ENCODE assay signal across 12 cellular contexts in the genomic region with DNA sequence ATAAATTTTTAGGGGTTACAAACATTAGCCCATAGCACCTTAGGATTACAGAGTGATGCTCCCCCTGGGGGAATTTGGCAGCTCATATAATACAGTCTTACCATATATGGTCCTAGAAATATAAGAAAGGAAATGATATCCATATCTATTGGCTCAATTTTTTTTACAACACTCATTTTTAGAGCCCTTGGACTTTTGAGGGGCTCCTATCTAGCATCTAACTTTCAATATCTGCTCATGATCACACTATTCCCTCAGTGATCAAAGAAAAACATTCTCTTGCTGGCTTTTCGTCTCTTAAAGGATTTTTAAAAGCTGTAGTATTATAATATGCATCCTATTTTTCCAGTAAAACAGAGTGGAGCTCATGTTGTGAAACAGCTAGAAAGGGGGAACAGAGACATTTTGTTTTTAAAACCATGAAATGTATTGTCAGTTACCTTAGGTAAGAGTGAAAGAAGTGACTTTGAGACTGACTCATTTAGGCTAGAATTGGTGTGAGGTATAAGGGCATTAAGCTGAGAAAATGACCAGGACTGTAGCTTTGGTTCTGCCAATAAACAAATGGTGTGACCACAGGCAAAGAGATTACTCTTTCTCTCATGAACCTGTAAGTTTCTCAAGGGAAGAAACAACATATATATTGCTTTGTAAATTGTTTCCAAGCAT.
DNase-seq lines count a peak whose midpoint lies in the region; ATAC-seq and TF ChIP-seq lines count a peak whose summit lies in the region.
"Had no signal": no experiment of that assay in that cellular context is flagged by ENCODE, and none has a peak within 500 bp of the region (broad histone marks: within the 10 kb centered on the region; RNA-seq: fewer than 3 reads in every experiment).

No MANE protein-coding gene starts in this region.

- ATAC-seq in GM18861 (IDR thresholded peaks at IDR 0.05; ENCODE audit: unreplicated experiment) (peak; percentile 58), GM21737 (IDR thresholded peaks at IDR 0.05; ENCODE audit: unreplicated experiment) (peak; percentile 34), HG03432 (IDR thresholded peaks at IDR 0.05; ENCODE audit: unreplicated experiment) (peak; percentile 73)
- ATAC-seq: Right ventricle myocardium inferior had no signal

- H3K36me3 Mint-ChIP-seq in mesothelial cell of epicardium = peaks cover 9% of the 10 kb centered on the region

- no peaks in the 10 kb centered on the region for H3K27me3 Mint-ChIP-seq in mesothelial cell of epicardium (ENCODE audit: low read depth)

- no peak overlapping the region for H3K27ac Mint-ChIP-seq in mesothelial cell of epicardium

- no peak overlapping the region for H3K4me3 Mint-ChIP-seq in mesothelial cell of epicardium
- H3K4me3 Mint-ChIP-seq: nephron had no signal

- peak; percentile 59 for DNase-seq in CD1c-positive myeloid dendritic cell (ENCODE audit: extremely low spot score)
- DNase-seq in NCI-H748 treated with DMSO at 0.1 percent for 48 hours (lab: John Stamatoyannopoulos, UW) = no peak
- no peak for DNase-seq in GM03348 (ENCODE audit: low spot score)
- no peak for DNase-seq in mesothelial cell of epicardium (ENCODE audit: low spot score in 2 of 2, unreplicated experiment in 2 of 2)
- DNase-seq in glomerular visceral epithelial cell (ENCODE audit: extremely low spot score) = no peak
- DNase-seq: activated CD4-positive, alpha-beta T cell treated with anti-CD3 and anti-CD28 coated beads, Interleukin-2, amount 50 U/mL, for 1 hour; NCI-H1930 had no signal

- no peak for TF ChIP-seq CTCF in mesothelial cell of epicardium (IDR thresholded peaks at IDR 0.05; ENCODE audit: unreplicated experiment)

- peaks cover 24% of the 10 kb centered on the region for H3K9me3 Mint-ChIP-seq in mesothelial cell of epicardium

- H3K4me1 Mint-ChIP-seq in mesothelial cell of epicardium = peaks cover 19% of the 10 kb centered on the region
